In the genomic region with DNA sequence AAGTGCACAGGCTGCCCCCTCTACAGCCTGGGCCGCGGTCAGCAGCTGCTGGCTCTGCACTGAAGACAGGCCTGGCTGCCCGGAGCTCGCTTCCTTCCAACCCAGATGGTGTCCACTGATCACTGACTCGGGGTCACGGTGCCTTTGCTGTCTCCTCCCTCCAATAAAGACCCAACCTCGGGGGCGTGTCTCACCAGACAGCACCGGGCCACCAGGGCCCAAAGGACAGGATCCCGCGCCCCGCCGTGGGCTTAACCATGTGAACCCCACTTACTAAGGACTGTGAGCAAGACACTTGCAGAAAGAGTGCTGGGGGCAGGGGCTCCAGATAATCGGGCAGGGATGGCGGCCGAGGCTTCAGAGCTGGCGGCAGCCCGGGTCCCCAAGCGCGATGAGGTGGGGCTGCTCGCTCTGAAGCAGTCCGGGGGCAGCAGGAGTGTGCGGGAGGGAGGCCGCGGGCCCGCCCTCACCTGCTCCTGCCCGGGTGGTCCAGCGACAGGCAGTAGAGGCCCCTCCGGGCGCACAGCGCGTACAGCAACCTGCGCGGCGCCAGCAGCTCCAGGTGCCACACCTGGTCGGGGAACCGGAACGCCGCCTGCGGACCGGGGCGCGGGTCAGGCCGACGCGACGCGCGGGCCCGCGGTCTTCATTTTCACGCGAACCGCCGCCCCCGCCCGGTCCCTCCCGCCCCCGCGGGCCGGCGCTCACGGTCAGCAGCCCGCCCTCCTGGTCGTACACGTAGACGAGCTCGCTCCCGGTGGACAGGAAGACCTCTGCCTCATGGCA, we compare ENCODE assay signal across 8 cellular contexts. TPM values are rescaled to one million over a fixed set of nuclear protein-coding genes. Genes with fewer than 3 reads are reported as not detected.
A peak's percentile ranks its signal among the peaks of the same experiment; 100 is the strongest.
DNase-seq lines count a peak whose midpoint lies in the region; ATAC-seq and TF ChIP-seq lines count a peak whose summit lies in the region.

No MANE protein-coding gene starts in this region.

- peak overlapping the region; percentile 76 for H2AFZ ChIP-seq in PC-3 (ENCODE audit: low read length)

- peak overlapping the region; percentile 22 to 82 (median 74); a peak in 21 of 22 replicates for H3K27ac ChIP-seq in BLaER1 treated with 17β-estradiol and CSF1 and Interleukin-3, amounts not matched to agents 10 nM and 100 nM
- no peak overlapping the region for H3K27ac ChIP-seq in PC-3 (ENCODE audit: low read length)
- peak overlapping the region; percentile 65 for H3K27ac ChIP-seq in vagina

- H3K36me3 Mint-ChIP-seq in memory B cell: peaks cover 6% of the 10 kb centered on the region

- no peaks in the 10 kb centered on the region for H3K27me3 ChIP-seq in BLaER1 treated with 17β-estradiol and CSF1 and Interleukin-3, amounts not matched to agents 10 nM and 100 nM
- H3K27me3 ChIP-seq in PC-3 (ENCODE audit: low read length): no peaks in the 10 kb centered on the region
- no peaks in the 10 kb centered on the region for H3K27me3 ChIP-seq in vagina

- H3K4me1 ChIP-seq in BLaER1 treated with 17β-estradiol and CSF1 and Interleukin-3, amounts not matched to agents 10 nM and 100 nM: peaks cover 32 to 59% (median 46%) of the 10 kb centered on the region in 10 experiments
- H3K4me1 ChIP-seq in PC-3 (ENCODE audit: insufficient read depth, low read length): peaks cover 27% of the 10 kb centered on the region
- H3K4me1 ChIP-seq in vagina: peaks cover 25% of the 10 kb centered on the region

- peak overlapping the region; percentile 79 to 94 (median 89) for H3K9ac ChIP-seq in BLaER1 treated with 17β-estradiol and CSF1 and Interleukin-3, amounts not matched to agents 10 nM and 100 nM
- H3K9ac ChIP-seq in PC-3 (ENCODE audit: low read length): peak overlapping the region; percentile 83

- ATAC-seq in GM21529 (IDR thresholded peaks at IDR 0.05; ENCODE audit: unreplicated experiment): peak; percentile 4
- ATAC-seq in PC-3: no peak
- peak; percentile 7 for ATAC-seq in memory B cell (ENCODE audit: low read depth)

- POLR2A ChIA-PET in PC-3 (lab: Charles Lee; ENCODE audit: unreplicated experiment): interaction anchor here (0.6 to 1.0 kb wide), 5 partner anchors 10 to 1714 kb away, joined by 3 to 28 read pairs (median 4); no protein-coding TSS in a partner anchor

- intact Hi-C loops in PC-3 (cut with micrococcal nuclease) (no loop called here), vagina (cut with DNase I) (loop anchor here (5.0 kb wide), 1 partner anchor 39 kb away; a partner anchor contains a TSS)

- no peaks in the 10 kb centered on the region for H3F3A ChIP-seq in PC-3 (ENCODE audit: low read length, unreplicated experiment)

- H3K79me2 ChIP-seq in PC-3 (ENCODE audit: low read length): peaks cover 31% of the 10 kb centered on the region

- H3K27me3 Mint-ChIP-seq in memory B cell: no peaks in the 10 kb centered on the region

- H3K4me1 Mint-ChIP-seq in memory B cell: peaks cover 18% of the 10 kb centered on the region

- peaks cover 13 to 71% (median 47%) of the 10 kb centered on the region in 11 experiments; a peak in 19 of 22 replicates for H4K20me1 ChIP-seq in BLaER1 treated with 17β-estradiol and CSF1 and Interleukin-3, amounts not matched to agents 10 nM and 100 nM
- no peaks in the 10 kb centered on the region for H4K20me1 ChIP-seq in PC-3 (ENCODE audit: low read length)

- H3K36me3 ChIP-seq in BLaER1 treated with 17β-estradiol and CSF1 and Interleukin-3, amounts not matched to agents 10 nM and 100 nM: peaks cover 31 to 57% (median 52%) of the 10 kb centered on the region in 11 experiments
- H3K36me3 ChIP-seq in PC-3 (ENCODE audit: low read depth, low read length): peaks cover under 1% of the 10 kb centered on the region; the same call in 1 of the 2 replicates
- H3K36me3 ChIP-seq in vagina: peaks cover 0 to 27% of the 10 kb centered on the region in 2 donors

- CTCF ChIA-PET in PC-3 (lab: Charles Lee): interaction anchor here (0.5 to 0.8 kb wide), 2 partner anchors 32 to 33 kb away, joined by 3 to 4 read pairs; no protein-coding TSS in a partner anchor

- DNase-seq in PC-3 (peak; percentile 22), dermis blood vessel endothelial cell (peak; percentile 75), memory B cell (ENCODE audit: low spot score in 2 of 2) (no peak), vagina (ENCODE audit: extremely low spot score in 2 of 2) (no peak), NCI-H1436 (lab: John Stamatoyannopoulos, UW) (no peak), LoVo (ENCODE audit: low spot score) (no peak)

- peak overlapping the region; percentile 93 for H3K4me3 Mint-ChIP-seq in memory B cell

- no peak for TF ChIP-seq CTCF in PC-3 (conservative IDR thresholded peaks at IDR 0.05; ENCODE audit: low read depth, low read length)
- TF ChIP-seq CTCF in vagina (IDR thresholded peaks at IDR 0.05): no peak

- no peak for TF ChIP-seq POLR2A in vagina (IDR thresholded peaks at IDR 0.05)

- H3K9me3 Mint-ChIP-seq in memory B cell: no peaks in the 10 kb centered on the region

- H3K9me3 ChIP-seq in BLaER1 treated with 17β-estradiol and CSF1 and Interleukin-3, amounts not matched to agents 10 nM and 100 nM (replicated peaks in 1 of 11): no peaks in the 10 kb centered on the region
- no peaks in the 10 kb centered on the region for H3K9me3 ChIP-seq in PC-3 (ENCODE audit: low read length)
- no peaks in the 10 kb centered on the region for H3K9me3 ChIP-seq in vagina

- no peak overlapping the region for H3K27ac Mint-ChIP-seq in memory B cell

- no peaks in the 10 kb centered on the region for H3K9me2 ChIP-seq in PC-3 (replicated peaks; ENCODE audit: low read length)

- peak overlapping the region; percentile 75 to 99 (median 94) for H3K4me3 ChIP-seq in BLaER1 treated with 17β-estradiol and CSF1 and Interleukin-3, amounts not matched to agents 10 nM and 100 nM
- peak overlapping the region; percentile 77 for H3K4me3 ChIP-seq in PC-3 (ENCODE audit: low read length)
- H3K4me3 ChIP-seq in vagina: peak overlapping the region; percentile 72

- BruUV-seq in PC-3 (replicated peaks; lab: Mats Ljungman, UMichigan): no TSS peak

- peak overlapping the region; percentile 92 to 99 (median 97) for H3K4me2 ChIP-seq in BLaER1 treated with 17β-estradiol and CSF1 and Interleukin-3, amounts not matched to agents 10 nM and 100 nM
- H3K4me2 ChIP-seq in PC-3 (ENCODE audit: low read length): peak overlapping the region; percentile 93

RNA-seq across cellular contexts. Expression of a gene that starts 0.5 kb away (rescaled TPM):
- total RNA-seq in PC-3 (2014; rRNA removed) (23.3 and 34.6 TPM in 2 replicates), dermis blood vessel endothelial cell (26.0 and 27.1 TPM in 2 replicates), vagina (21.4 TPM)

RNA-seq across cellular contexts. Expression of a gene that starts 23.5 kb away (rescaled TPM):
- 0.87 and 2.4 TPM in 2 replicates for total RNA-seq in PC-3 (2014; rRNA removed)
- total RNA-seq in dermis blood vessel endothelial cell: 0.42 and 1.0 TPM in 2 replicates
- 6.6 TPM for total RNA-seq in vagina

RNA-seq across cellular contexts. Expression of a gene that starts 39.1 kb away (rescaled TPM):
- total RNA-seq in PC-3 (2014; rRNA removed): 4,503 and 4,798 TPM in 2 replicates
- 6,291 and 7,288 TPM in 2 replicates for total RNA-seq in dermis blood vessel endothelial cell
- 2,441 TPM for total RNA-seq in vagina

Comparison
In these comparisons a context has a peak if more than half of its experiments do, and no peak if none do; other contexts are left out.
1. DNase-seq: peak in PC-3 (single experiment) and dermis blood vessel endothelial cell (single experiment); none in memory B cell (0 of 2), vagina (0 of 2), NCI-H1436 (single experiment) and LoVo (single experiment).
2. Peak in every context shown above with its lines, with median percentiles within 50 percentile points of each other: H3K4me3 ChIP-seq.